ENCODE assay signal across 8 cellular contexts in genomic region chr1:89762431-89762800, GRCh38. TPM values are rescaled to one million over a fixed set of nuclear protein-coding genes. Genes with fewer than 3 reads are reported as not detected.
DNase-seq lines count a peak whose midpoint lies in the region; ATAC-seq and TF ChIP-seq lines count a peak whose summit lies in the region.

No MANE protein-coding gene starts in this region.

- H3K4me1 ChIP-seq in A673 (ENCODE audit: insufficient read depth, low read length, poor library complexity, severe bottlenecking) (peaks cover 31% of the 10 kb centered on the region), skeletal muscle tissue (ENCODE audit: control insufficient read depth in 3 of 3, insufficient read depth in 3 of 3, low read length in 3 of 3) (peaks cover 21 to 29% (median 28%) of the 10 kb centered on the region in 3 donors)

- H3K9ac ChIP-seq in skeletal muscle tissue (ENCODE audit: low read depth in 1 of 3, low read length in 3 of 3) = peak overlapping the region; percentile 50 to 81 (median 78)

- H3K27ac ChIP-seq in A673 (ENCODE audit: low read depth, low read length, poor library complexity, severe bottlenecking) = no peak overlapping the region
- peak overlapping the region; percentile 21 for H3K27ac ChIP-seq in skeletal muscle tissue (ENCODE audit: low read depth, low read length)

- POLR2A ChIA-PET in A673 (lab: Charles Lee; ENCODE audit: low non-redundant PET) = interaction anchor here (0.6 kb wide), 1 partner anchor 59 kb away, joined by 4 read pairs; no protein-coding TSS in a partner anchor

- H3K27me3 ChIP-seq in A673 (replicated peaks; ENCODE audit: insufficient read depth, low read depth, low read length, poor library complexity) (no peaks in the 10 kb centered on the region), skeletal muscle tissue (ENCODE audit: control insufficient read depth in 3 of 3, insufficient read depth in 3 of 3, low read length in 3 of 3) (no peaks in the 10 kb centered on the region)

- TF ChIP-seq CTCF in A673 (conservative IDR thresholded peaks at IDR 0.05; ENCODE audit: low read depth, low read length) (no peak), fibroblast of villous mesenchyme (IDR thresholded peaks at IDR 0.05; ENCODE audit: insufficient read depth, low read depth, low read length) (no peak)

- H3K36me3 ChIP-seq in A673 (ENCODE audit: insufficient read depth, low read length, poor library complexity, severe bottlenecking) = no peaks in the 10 kb centered on the region
- H3K36me3 ChIP-seq in skeletal muscle tissue (ENCODE audit: control insufficient read depth in 3 of 3, insufficient read depth in 3 of 3, low read length in 3 of 3) = no peaks in the 10 kb centered on the region

- intact Hi-C loops in A673 (cut with micrococcal nuclease; ENCODE audit: unreplicated experiment) = loop anchor here (5.0 kb wide), 2 partner anchors 240 to 765 kb away; partner anchors contain the start of gene LRRC8B

- H3K9me3 ChIP-seq in A673 (ENCODE audit: low read depth, low read length, poor library complexity, severe bottlenecking) (no peaks in the 10 kb centered on the region), skeletal muscle tissue (ENCODE audit: control insufficient read depth in 3 of 3, low read length in 3 of 3) (no peaks in the 10 kb centered on the region)

- BruUV-seq in A673 (replicated peaks; lab: Mats Ljungman, UMichigan) = no TSS peak

- H3K4me3 ChIP-seq in A673 (ENCODE audit: low read depth, low read length, poor library complexity, severe bottlenecking) (peak overlapping the region; percentile 47), fibroblast of villous mesenchyme (ENCODE audit: low read depth, low read length) (peak overlapping the region; percentile 63), skeletal muscle tissue (ENCODE audit: low read length in 3 of 3) (peak overlapping the region; percentile 70 to 89 (median 78))

- DNase-seq in A673 (ENCODE audit: low spot score) (peak; percentile 73), SHP77 (lab: John Stamatoyannopoulos, UW) (peak; percentile 37 to 48), fibroblast of villous mesenchyme (ENCODE audit: low read depth) (no peak), NCI-H446 (lab: John Stamatoyannopoulos, UW) (no peak)

- peak; percentile 23 for ATAC-seq in GM21447 (IDR thresholded peaks at IDR 0.05; ENCODE audit: unreplicated experiment)
- no peak for ATAC-seq in GM18519 (IDR thresholded peaks at IDR 0.05; ENCODE audit: low FRiP score, unreplicated experiment)
- no peak for ATAC-seq in GM21381 (IDR thresholded peaks at IDR 0.05; ENCODE audit: unreplicated experiment)

- CTCF ChIA-PET in A673 (lab: Charles Lee) = interaction anchor here (0.5 to 2.3 kb wide), 14 partner anchors 9 to 677 kb away, joined by 3 to 8 read pairs (median 5); partner anchors contain the start of gene LRRC8C

RNA-seq across cellular contexts. Expression of gene LRRC8D, which starts 58.4 kb away (rescaled TPM):
- total RNA-seq in A673 (2021) = 59.4 and 67.5 TPM in 2 replicates
- 26.7 and 58.7 TPM in 2 replicates for total RNA-seq in fibroblast of villous mesenchyme
- 4.7 TPM for total RNA-seq in skeletal muscle tissue

Comparison
In these comparisons a context has a peak if more than half of its experiments do, and no peak if none do; other contexts are left out.
1. DNase-seq: peak in A673 (single experiment) and SHP77 (2 of 2); none in fibroblast of villous mesenchyme (single experiment) and NCI-H446 (0 of 2).
2. Peak in every context shown above with its lines, with median percentiles within 50 percentile points of each other: H3K4me3 ChIP-seq.